ENCODE assay signal across 8 cellular contexts in the genomic region with DNA sequence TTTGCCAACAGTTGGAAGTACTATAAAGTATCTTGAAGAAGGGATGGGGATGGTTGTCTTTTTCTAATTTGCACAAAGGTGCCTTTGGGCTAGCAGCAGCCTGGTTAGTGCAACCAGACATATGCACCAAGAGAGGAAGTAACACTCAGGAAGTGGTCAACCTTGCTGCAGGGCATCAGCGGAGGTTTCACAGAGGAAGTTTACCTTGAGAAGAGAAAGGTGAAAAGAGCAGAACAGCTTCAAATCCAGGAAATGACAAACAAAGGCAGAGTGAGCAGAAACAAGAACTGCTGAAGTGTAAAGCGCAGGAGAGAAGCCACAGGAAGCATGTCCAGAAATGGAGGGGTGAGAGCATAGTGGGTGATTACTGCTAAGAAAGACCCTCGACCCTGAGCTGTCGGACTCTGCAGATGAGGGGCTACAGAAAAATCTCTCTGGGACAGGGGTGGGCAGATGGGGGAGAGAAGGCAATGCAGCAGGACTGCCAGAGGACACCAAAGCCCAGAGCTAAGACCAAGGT.
DNase-seq lines count a peak whose midpoint lies in the region; ATAC-seq and TF ChIP-seq lines count a peak whose summit lies in the region.

No MANE protein-coding gene starts in this region.

- peaks cover 38% of the 10 kb centered on the region for H3K4me1 ChIP-seq in foreskin keratinocyte

- H3K36me3 Mint-ChIP-seq in activated CD4-positive, alpha-beta T cell treated with anti-CD3 and anti-CD28 coated beads, Interleukin-2, amount 10 ng/mL, durations not matched to agents 24 days and 14 days (ENCODE audit: low read depth), result peaks cover 47% of the 10 kb centered on the region
- H3K36me3 Mint-ChIP-seq in stimulated activated effector memory CD8-positive, alpha-beta T cell treated with anti-CD3 and anti-CD28 coated beads, Interleukin-12 subunit alpha, Interleukin-12 subunit beta, amount 100 ng/mL, for 72 hours, result peaks cover 37% of the 10 kb centered on the region

- intact Hi-C loops in activated CD4-positive, alpha-beta T cell treated with anti-CD3 and anti-CD28 coated beads, Interleukin-2, amount 10 ng/mL, durations not matched to agents 24 days and 14 days (cut with micrococcal nuclease), result loop anchor here (2.0 kb wide), 2 partner anchors 79 to 185 kb away; a partner anchor contains a TSS

- peak overlapping the region; percentile 52; the same call in 1 of the 2 replicates for H3K4me3 ChIP-seq in GM08714 (ENCODE audit: low read length)
- peak overlapping the region; percentile 30 for H3K4me3 ChIP-seq in Jurkat, Clone E6-1 (ENCODE audit: low read length)

- H3K9me3 Mint-ChIP-seq in activated CD4-positive, alpha-beta T cell treated with anti-CD3 and anti-CD28 coated beads, Interleukin-2, amount 10 ng/mL, durations not matched to agents 24 days and 14 days, result peaks cover 11% of the 10 kb centered on the region
- H3K9me3 Mint-ChIP-seq in stimulated activated effector memory CD8-positive, alpha-beta T cell treated with anti-CD3 and anti-CD28 coated beads, Interleukin-12 subunit alpha, Interleukin-12 subunit beta, amount 100 ng/mL, for 72 hours, result no peaks in the 10 kb centered on the region

- H3K4me3 Mint-ChIP-seq in activated CD4-positive, alpha-beta T cell treated with anti-CD3 and anti-CD28 coated beads, Interleukin-2, amount 10 ng/mL, durations not matched to agents 24 days and 14 days, result peak overlapping the region; percentile 81
- peak overlapping the region; percentile 57 for H3K4me3 Mint-ChIP-seq in stimulated activated effector memory CD8-positive, alpha-beta T cell treated with anti-CD3 and anti-CD28 coated beads, Interleukin-12 subunit alpha, Interleukin-12 subunit beta, amount 100 ng/mL, for 72 hours

- DNase-seq in Jurkat, Clone E6-1 (ENCODE audit: low read depth, low spot score), result peak; percentile 88
- peak; percentile 93 for DNase-seq in activated CD4-positive, alpha-beta T cell treated with anti-CD3 and anti-CD28 coated beads, Interleukin-2, amount 10 ng/mL, durations not matched to agents 24 days and 14 days
- peak; percentile 44 to 53 for DNase-seq in foreskin keratinocyte
- DNase-seq in stimulated activated effector memory CD8-positive, alpha-beta T cell treated with anti-CD3 and anti-CD28 coated beads, Interleukin-12 subunit alpha, Interleukin-12 subunit beta, amount 100 ng/mL, for 72 hours (ENCODE audit: low spot score in 2 of 2), result peak; percentile 33 to 82
- DNase-seq in DMS79 (lab: John Stamatoyannopoulos, UW), result no peak
- DNase-seq in amygdala (lab: John Stamatoyannopoulos, UW), result no peak

- TF ChIP-seq CTCF in foreskin keratinocyte (conservative IDR thresholded peaks at IDR 0.05), result no peak

- peak; percentile 72 for ATAC-seq in GM21528 (IDR thresholded peaks at IDR 0.05; ENCODE audit: low FRiP score, unreplicated experiment)
- ATAC-seq in foreskin keratinocyte, result no peak
- peak; percentile 74 for ATAC-seq in stimulated activated effector memory CD8-positive, alpha-beta T cell treated with anti-CD3 and anti-CD28 coated beads, Interleukin-12 subunit alpha, Interleukin-12 subunit beta, amount 100 ng/mL, for 72 hours

- no peaks in the 10 kb centered on the region for H3K27me3 Mint-ChIP-seq in activated CD4-positive, alpha-beta T cell treated with anti-CD3 and anti-CD28 coated beads, Interleukin-2, amount 10 ng/mL, durations not matched to agents 24 days and 14 days

- peak overlapping the region; percentile 99 for H3K27ac Mint-ChIP-seq in activated CD4-positive, alpha-beta T cell treated with anti-CD3 and anti-CD28 coated beads, Interleukin-2, amount 10 ng/mL, durations not matched to agents 24 days and 14 days
- H3K27ac Mint-ChIP-seq in stimulated activated effector memory CD8-positive, alpha-beta T cell treated with anti-CD3 and anti-CD28 coated beads, Interleukin-12 subunit alpha, Interleukin-12 subunit beta, amount 100 ng/mL, for 72 hours, result peak overlapping the region; percentile 24

- peaks cover 84% of the 10 kb centered on the region for H3K4me1 Mint-ChIP-seq in activated CD4-positive, alpha-beta T cell treated with anti-CD3 and anti-CD28 coated beads, Interleukin-2, amount 10 ng/mL, durations not matched to agents 24 days and 14 days
- peaks cover 88% of the 10 kb centered on the region for H3K4me1 Mint-ChIP-seq in stimulated activated effector memory CD8-positive, alpha-beta T cell treated with anti-CD3 and anti-CD28 coated beads, Interleukin-12 subunit alpha, Interleukin-12 subunit beta, amount 100 ng/mL, for 72 hours

- no peaks in the 10 kb centered on the region for H3K27me3 ChIP-seq in foreskin keratinocyte

- H3K27ac ChIP-seq in foreskin keratinocyte, result no peak overlapping the region

Comparison
In these comparisons a context has a peak if more than half of its experiments do, and no peak if none do; other contexts are left out.
1. DNase-seq: peak in Jurkat, Clone E6-1 (single experiment), activated CD4-positive, alpha-beta T cell treated with anti-CD3 and anti-CD28 coated beads, Interleukin-2, amount 10 ng/mL, durations not matched to agents 24 days and 14 days (single experiment), foreskin keratinocyte (2 of 2) and stimulated activated effector memory CD8-positive, alpha-beta T cell treated with anti-CD3 and anti-CD28 coated beads, Interleukin-12 subunit alpha, Interleukin-12 subunit beta, amount 100 ng/mL, for 72 hours (2 of 2); none in DMS79 (single experiment) and amygdala (0 of 56).